In the genomic region with DNA sequence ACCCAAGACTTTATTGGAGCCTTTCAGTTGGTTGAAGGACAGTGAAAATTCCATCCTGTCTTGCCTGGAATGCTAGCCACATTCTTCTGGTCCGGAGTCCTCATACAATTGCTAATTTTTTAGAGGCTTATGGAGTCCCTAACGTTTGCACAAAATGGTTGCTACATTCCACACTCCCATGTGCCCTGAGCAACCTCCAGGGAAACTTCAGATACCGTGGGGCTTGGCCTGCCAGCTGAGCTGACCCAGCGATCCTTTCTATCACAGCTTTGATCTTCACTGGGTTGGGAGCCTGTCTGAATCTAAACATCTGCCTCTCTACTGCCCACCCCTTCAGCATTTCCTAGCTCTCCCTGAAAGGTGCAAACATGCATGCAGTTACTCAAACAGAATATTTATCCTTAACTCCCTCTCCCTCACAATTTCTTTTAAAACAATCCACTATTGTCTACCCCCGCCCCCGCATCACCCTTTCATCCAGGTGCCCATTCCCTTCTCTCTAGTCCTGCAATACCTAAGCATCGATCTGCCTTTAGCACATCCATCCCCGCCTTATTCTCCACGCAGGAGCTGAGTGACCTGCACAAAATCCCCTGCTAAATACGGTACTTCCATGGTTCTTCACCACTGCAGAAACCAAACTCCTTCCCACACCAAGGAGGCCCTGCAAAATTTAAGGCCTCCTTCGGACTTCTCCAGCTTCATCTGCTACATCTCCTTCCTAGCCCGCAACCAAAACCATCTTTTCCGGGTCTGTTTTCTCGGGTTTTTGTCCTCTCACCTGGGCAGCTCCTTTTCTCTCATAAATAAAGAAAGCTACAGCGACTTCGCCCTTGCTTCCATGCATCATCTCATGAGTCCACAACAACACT, we compare ENCODE assay signal across 8 cellular contexts. TPM values are rescaled to one million over a fixed set of nuclear protein-coding genes. Genes with fewer than 3 reads are reported as not detected.
DNase-seq lines count a peak whose midpoint lies in the region; ATAC-seq and TF ChIP-seq lines count a peak whose summit lies in the region.

No MANE protein-coding gene starts in this region.

- no peaks in the 10 kb centered on the region for H3K36me3 ChIP-seq in thoracic aorta

- ATAC-seq in thoracic aorta (ENCODE audit: insufficient number of reproducible peaks, low FRiP score, low read depth) (peak; percentile 16), GM21576 (IDR thresholded peaks at IDR 0.05; ENCODE audit: unreplicated experiment) (no peak)

- peak overlapping the region; percentile 70 for H3K4me3 ChIP-seq in AG04449 (ENCODE audit: low read depth, low read length)
- H3K4me3 ChIP-seq in HFF-Myc (replicated peaks; ENCODE audit: low read depth, low read length), result peak overlapping the region; percentile 94
- peak overlapping the region; percentile 85 for H3K4me3 ChIP-seq in thoracic aorta

- DNase-seq in AG04449 (ENCODE audit: low read depth, low spot score) (peak; percentile 21), HFF-Myc (ENCODE audit: extremely low read depth, low read depth) (no peak), kidney tubule cell (ENCODE audit: low spot score) (peak; percentile 2), thoracic aorta (ENCODE audit: low spot score) (no peak), NCI-H510A treated with DMSO at 0.1 percent for 48 hours (lab: John Stamatoyannopoulos, UW) (no peak), NAMALWA (ENCODE audit: low spot score) (no peak)

- H3K27me3 ChIP-seq in thoracic aorta (replicated peaks; ENCODE audit: insufficient read depth), result no peaks in the 10 kb centered on the region

- peaks cover 12 to 16% of the 10 kb centered on the region in 2 donors for H3K4me1 ChIP-seq in thoracic aorta (ENCODE audit: control insufficient read depth in 1 of 2, low read depth in 2 of 2)

- TF ChIP-seq CTCF in AG04449 (IDR thresholded peaks at IDR 0.05; ENCODE audit: insufficient read depth, low read length, missing control alignments) (no peak), HFF-Myc (IDR thresholded peaks at IDR 0.05; ENCODE audit: low read depth, low read length, missing control alignments) (no peak), thoracic aorta (IDR thresholded peaks at IDR 0.05) (no peak)

- CTCF ChIA-PET in AG04449 (lab: Yijun Ruan, JAX), result interaction anchor here (1.0 to 1.8 kb wide), 3 partner anchors 51 to 109 kb away, joined by 4 to 6 read pairs (median 5); no protein-coding TSS in a partner anchor

- peak overlapping the region; percentile 49 for H3K27ac ChIP-seq in angular gyrus (ENCODE audit: low read depth, low read length)
- peak overlapping the region; percentile 51 to 83 for H3K27ac ChIP-seq in thoracic aorta

- POLR2A ChIA-PET in AG04449 (lab: Yijun Ruan, JAX), result interaction anchor here (0.9 to 1.4 kb wide), 4 partner anchors 11 to 56 kb away, joined by 3 to 4 read pairs (median 4); no protein-coding TSS in a partner anchor

- no peaks in the 10 kb centered on the region for H3K9me3 ChIP-seq in thoracic aorta

RNA-seq across cellular contexts. Expression of gene GAN, which starts 0.8 kb away (rescaled TPM):
- total RNA-seq in thoracic aorta, result 10 to 100 TPM in 1 of 2 donors, 1 to 10 TPM in 1; 7.4 to 10.1 TPM

Comparison
In these comparisons a context has a peak if more than half of its experiments do, and no peak if none do; other contexts are left out.
1. DNase-seq: peak in AG04449 (single experiment) and kidney tubule cell (single experiment); none in HFF-Myc (single experiment), thoracic aorta (single experiment), NCI-H510A treated with DMSO at 0.1 percent for 48 hours (single experiment) and NAMALWA (single experiment).
2. Peak in every context shown above with its lines, with median percentiles within 50 percentile points of each other: H3K4me3 ChIP-seq.